In genomic region chr21:37273911-37274690, GRCh38 we compare ENCODE assay signal across 20 cellular contexts. TPM values are rescaled to one million over a fixed set of nuclear protein-coding genes. Genes with fewer than 3 reads are reported as not detected.
A peak's percentile ranks its signal among the peaks of the same experiment; 100 is the strongest.
DNase-seq lines count a peak whose midpoint lies in the region; ATAC-seq and TF ChIP-seq lines count a peak whose summit lies in the region.
"Had no signal": no experiment of that assay in that cellular context is flagged by ENCODE, and none has a peak within 500 bp of the region (broad histone marks: within the 10 kb centered on the region; RNA-seq: fewer than 3 reads in every experiment).

No MANE protein-coding gene starts in this region.

- peaks cover 11% of the 10 kb centered on the region for H3K36me3 Mint-ChIP-seq in Caco-2 (ENCODE audit: insufficient read depth, unreplicated experiment)

- CTCF ChIA-PET in GM10248 (lab: Yijun Ruan, JAX) (interaction anchor here (0.8 to 1.9 kb wide), 6 partner anchors 9 to 310 kb away, joined by 3 to 7 read pairs (median 4); no protein-coding TSS in a partner anchor), Caco-2 (lab: Charles Lee) (no interaction called here)

- H3K9me3 Mint-ChIP-seq in Caco-2 (ENCODE audit: unreplicated experiment), result no peaks in the 10 kb centered on the region

- TF ChIP-seq CTCF in GM10248 (IDR thresholded peaks at IDR 0.05; ENCODE audit: control extremely low read depth, extremely low read depth, low read depth, missing control alignments) (no peak), GM20000 (IDR thresholded peaks at IDR 0.05; ENCODE audit: extremely low read depth, missing control alignments) (no peak), Caco-2 (IDR thresholded peaks at IDR 0.05; ENCODE audit: insufficient read depth in 1 of 2, low read depth in 1 of 2, low read length in 1 of 2, severe bottlenecking in 1 of 2, unreplicated experiment in 1 of 2) (no peak)

- no TSS peak for BruUV-seq in Caco-2 (replicated peaks; lab: Mats Ljungman, UMichigan)

- ATAC-seq in HG03457 (IDR thresholded peaks at IDR 0.05; ENCODE audit: unreplicated experiment), result no peak
- ATAC-seq: pancreas had no signal

- H3K27me3 Mint-ChIP-seq in Caco-2 (ENCODE audit: insufficient read depth, unreplicated experiment), result no peaks in the 10 kb centered on the region

- H3K27me3 ChIP-seq in HUES64 (ENCODE audit: insufficient read depth, low read length) (no peaks in the 10 kb centered on the region), iPS-20b (ENCODE audit: insufficient read depth, low read length) (no peaks in the 10 kb centered on the region), Caco-2 (replicated peaks; ENCODE audit: control insufficient read depth, insufficient read depth, low read length) (no peaks in the 10 kb centered on the region)
- H3K27me3 ChIP-seq: cardiac muscle cell, pancreas had no signal

- H3K9me3 ChIP-seq in HUES64 (ENCODE audit: insufficient read depth, low read depth, low read length), result no peaks in the 10 kb centered on the region
- no peaks in the 10 kb centered on the region for H3K9me3 ChIP-seq in iPS-20b (ENCODE audit: insufficient read depth, low read depth, low read length)
- no peaks in the 10 kb centered on the region for H3K9me3 ChIP-seq in Caco-2
- H3K9me3 ChIP-seq: pancreas had no signal

- no peaks in the 10 kb centered on the region for H3K36me3 ChIP-seq in HUES64 (ENCODE audit: insufficient read depth, low read length)
- H3K36me3 ChIP-seq in iPS-20b (ENCODE audit: insufficient read depth, low read depth, low read length), result no peaks in the 10 kb centered on the region
- no peaks in the 10 kb centered on the region for H3K36me3 ChIP-seq in Caco-2 (ENCODE audit: control insufficient read depth, insufficient read depth, low read length)
- H3K36me3 ChIP-seq: cardiac muscle cell, pancreas had no signal

- H3K27ac ChIP-seq in HUES64 (ENCODE audit: low read depth, low read length) (peak overlapping the region; percentile 12; the same call in 1 of the 2 replicates), iPS-20b (ENCODE audit: low read length) (no peak overlapping the region)
- H3K27ac ChIP-seq: cardiac muscle cell, hepatocyte, KMS-11, pancreas had no signal

- H3K4me3 ChIP-seq in HUES64 (ENCODE audit: low read length) (peak overlapping the region; percentile 11; the same call in 1 of the 2 replicates), iPS-20b (ENCODE audit: low read length) (peak overlapping the region; percentile 7; the same call in 1 of the 2 replicates), Caco-2 (ENCODE audit: low read depth, low read length) (no peak overlapping the region)
- H3K4me3 ChIP-seq: cardiac muscle cell, hepatocyte, pancreas had no signal

- H3K4me1 ChIP-seq in HUES64 (ENCODE audit: insufficient read depth, low read length) (peaks cover 9% of the 10 kb centered on the region), iPS-20b (ENCODE audit: insufficient read depth, low read length) (peaks cover 8% of the 10 kb centered on the region; the same call in 1 of the 2 replicates), Caco-2 (no peaks in the 10 kb centered on the region)
- H3K4me1 ChIP-seq: pancreas had no signal

- POLR2A ChIA-PET in GM10248 (lab: Yijun Ruan, JAX), result no interaction called here
- POLR2A ChIA-PET in Caco-2 (lab: Charles Lee), result no interaction called here

- WGBS in HUES64, result 54% methylated on average over 7 of the region's 9 CpGs

- intact Hi-C loops in cardiac septum (cut with DNase I) (no loop called here), Caco-2 (cut with micrococcal nuclease; ENCODE audit: unreplicated experiment) (no loop called here)

- H3K4me3 Mint-ChIP-seq in Caco-2 (ENCODE audit: unreplicated experiment), result no peak overlapping the region

- H3K9ac ChIP-seq in HUES64 (ENCODE audit: low read depth, low read length) (no peak overlapping the region), iPS-20b (ENCODE audit: low read depth, low read length) (peak overlapping the region; percentile 22; the same call in 1 of the 2 replicates)
- H3K9ac ChIP-seq: KMS-11 had no signal

- no peaks in the 10 kb centered on the region for H3K4me1 Mint-ChIP-seq in Caco-2 (ENCODE audit: low read depth, unreplicated experiment)

- DNase-seq in GM10248 (ENCODE audit: extremely low spot score) (peak; percentile 47), GM20000 (ENCODE audit: low spot score) (peak; percentile 54), cardiac septum (ENCODE audit: low spot score) (no peak), Caco-2 (no peak)
- DNase-seq: activated T-cell treated with anti-CD3 and anti-CD28 coated beads for 4 hours; C1 segment of cervical spinal cord; effector CD4-positive, alpha-beta T cell; EL; NCI-H187 treated with DMSO at 0.1 percent for 48 hours; NCI-H510A treated with DMSO at 0.1 percent for 48 hours; OCI-M1; pancreas; stimulated activated CD4-positive, alpha-beta T cell treated with anti-CD3 and anti-CD28 coated beads, Interleukin-12 subunit alpha, Interleukin-12 subunit beta, amount 100 ng/mL, for 4 hours; substantia nigra had no signal

- no peak overlapping the region for H3K27ac Mint-ChIP-seq in Caco-2 (ENCODE audit: unreplicated experiment)

RNA-seq across cellular contexts. Expression of gene VPS26C, which starts 7.0 kb away (rescaled TPM):
- polyA plus RNA-seq in HUES64 (2013, experiment 1 of 2), result 38.5 TPM
- polyA plus RNA-seq in HUES64 (2013, experiment 2 of 2), result 37.0 TPM
- total RNA-seq in cardiac septum (44.2 TPM), Caco-2 (2022) (37.9 and 40.5 TPM in 2 replicates)

Comparison
In these comparisons a context has a peak if more than half of its experiments do, and no peak if none do; other contexts are left out.
1. DNase-seq: peak in GM10248 (single experiment) and GM20000 (single experiment); none in cardiac septum (single experiment) and Caco-2 (0 of 2).